1 cellular context compared by ENCODE assay signal in the genomic region with DNA sequence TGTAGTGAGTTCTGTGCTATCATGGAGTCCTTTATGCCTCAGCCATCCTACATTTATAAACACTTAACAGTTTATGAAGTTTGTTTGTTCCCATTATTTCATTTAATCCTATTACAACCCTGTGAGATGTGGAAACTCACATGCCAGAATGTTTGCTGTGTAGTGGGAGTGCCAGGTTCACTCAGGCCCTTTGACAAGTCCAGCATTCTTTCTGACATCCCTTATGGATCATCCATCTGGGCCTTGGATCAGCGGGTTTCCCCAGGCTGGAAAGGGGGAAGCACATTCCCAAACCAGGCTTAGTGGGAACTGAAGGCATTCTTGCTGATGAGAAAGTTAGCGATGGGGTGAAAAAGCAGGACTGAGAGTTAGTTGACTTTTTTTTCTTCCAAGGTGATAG.
TF ChIP-seq lines count a peak whose summit lies in the region.

No MANE protein-coding gene starts in this region.

TF ChIP-seq in SK-N-SH, 30 proteins besides CTCF, POLR2A, EP300 and RAD21 (continued from another document):
- TF ChIP-seq, protein P1, sequence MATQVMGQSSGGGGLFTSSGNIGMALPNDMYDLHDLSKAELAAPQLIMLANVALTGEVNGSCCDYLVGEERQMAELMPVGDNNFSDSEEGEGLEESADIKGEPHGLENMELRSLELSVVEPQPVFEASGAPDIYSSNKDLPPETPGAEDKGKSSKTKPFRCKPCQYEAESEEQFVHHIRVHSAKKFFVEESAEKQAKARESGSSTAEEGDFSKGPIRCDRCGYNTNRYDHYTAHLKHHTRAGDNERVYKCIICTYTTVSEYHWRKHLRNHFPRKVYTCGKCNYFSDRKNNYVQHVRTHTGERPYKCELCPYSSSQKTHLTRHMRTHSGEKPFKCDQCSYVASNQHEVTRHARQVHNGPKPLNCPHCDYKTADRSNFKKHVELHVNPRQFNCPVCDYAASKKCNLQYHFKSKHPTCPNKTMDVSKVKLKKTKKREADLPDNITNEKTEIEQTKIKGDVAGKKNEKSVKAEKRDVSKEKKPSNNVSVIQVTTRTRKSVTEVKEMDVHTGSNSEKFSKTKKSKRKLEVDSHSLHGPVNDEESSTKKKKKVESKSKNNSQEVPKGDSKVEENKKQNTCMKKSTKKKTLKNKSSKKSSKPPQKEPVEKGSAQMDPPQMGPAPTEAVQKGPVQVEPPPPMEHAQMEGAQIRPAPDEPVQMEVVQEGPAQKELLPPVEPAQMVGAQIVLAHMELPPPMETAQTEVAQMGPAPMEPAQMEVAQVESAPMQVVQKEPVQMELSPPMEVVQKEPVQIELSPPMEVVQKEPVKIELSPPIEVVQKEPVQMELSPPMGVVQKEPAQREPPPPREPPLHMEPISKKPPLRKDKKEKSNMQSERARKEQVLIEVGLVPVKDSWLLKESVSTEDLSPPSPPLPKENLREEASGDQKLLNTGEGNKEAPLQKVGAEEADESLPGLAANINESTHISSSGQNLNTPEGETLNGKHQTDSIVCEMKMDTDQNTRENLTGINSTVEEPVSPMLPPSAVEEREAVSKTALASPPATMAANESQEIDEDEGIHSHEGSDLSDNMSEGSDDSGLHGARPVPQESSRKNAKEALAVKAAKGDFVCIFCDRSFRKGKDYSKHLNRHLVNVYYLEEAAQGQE (IDR thresholded peaks at IDR 0.05; ENCODE audit: low read depth, low read length) = no peak
- TF ChIP-seq NFIC (IDR thresholded peaks at IDR 0.05; ENCODE audit: borderline replicate concordance) = no peak
- TF ChIP-seq FOXM1 (IDR thresholded peaks at IDR 0.05; ENCODE audit: low read depth) = no peak
- TF ChIP-seq GABPA (IDR thresholded peaks at IDR 0.05; ENCODE audit: low read depth) = no peak
- TF ChIP-seq, protein P2, sequence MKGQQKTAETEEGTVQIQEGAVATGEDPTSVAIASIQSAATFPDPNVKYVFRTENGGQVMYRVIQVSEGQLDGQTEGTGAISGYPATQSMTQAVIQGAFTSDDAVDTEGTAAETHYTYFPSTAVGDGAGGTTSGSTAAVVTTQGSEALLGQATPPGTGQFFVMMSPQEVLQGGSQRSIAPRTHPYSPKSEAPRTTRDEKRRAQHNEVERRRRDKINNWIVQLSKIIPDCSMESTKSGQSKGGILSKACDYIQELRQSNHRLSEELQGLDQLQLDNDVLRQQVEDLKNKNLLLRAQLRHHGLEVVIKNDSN (IDR thresholded peaks at IDR 0.05; ENCODE audit: borderline replicate concordance, low read depth) = no peak
- TF ChIP-seq RCOR1 (IDR thresholded peaks at IDR 0.05; ENCODE audit: low read length) = no peak
- TF ChIP-seq FOSL2 (IDR thresholded peaks at IDR 0.05; ENCODE audit: borderline replicate concordance, low read depth) = no peak
- TF ChIP-seq MEF2A (IDR thresholded peaks at IDR 0.05; ENCODE audit: borderline replicate concordance, low read depth) = no peak
TF ChIP-seq in SK-N-SH: peak in this region for 0.
